8 cellular contexts compared by ENCODE assay signal in genomic region chr4:87073570-87074470, GRCh38.
DNase-seq lines count a peak whose midpoint lies in the region; ATAC-seq and TF ChIP-seq lines count a peak whose summit lies in the region.

No MANE protein-coding gene starts in this region.

- H3K9ac ChIP-seq in mucosa of rectum (ENCODE audit: low read depth in 1 of 2, low read length in 2 of 2): peak overlapping the region; percentile 3 to 15

- H3K27ac ChIP-seq in mucosa of rectum (ENCODE audit: low read depth in 2 of 2, low read length in 2 of 2): peak overlapping the region; percentile 38 to 40

- no peaks in the 10 kb centered on the region for H3K36me3 ChIP-seq in mucosa of rectum (ENCODE audit: control insufficient read depth in 2 of 2, insufficient read depth in 2 of 2, low read length in 2 of 2)

- peaks cover 87% of the 10 kb centered on the region for H3K4me1 Mint-ChIP-seq in brain

- ATAC-seq in GM21390 (IDR thresholded peaks at IDR 0.05; ENCODE audit: unreplicated experiment): peak; percentile 92

- no peaks in the 10 kb centered on the region for H3K27me3 ChIP-seq in mucosa of rectum (ENCODE audit: control insufficient read depth in 2 of 2, insufficient read depth in 2 of 2, low read length in 2 of 2)

- H3K4me1 ChIP-seq in mucosa of rectum (ENCODE audit: control insufficient read depth in 2 of 2, insufficient read depth in 2 of 2, low read length in 2 of 2): peaks cover 14 to 31% of the 10 kb centered on the region in 2 donors

- H3K27me3 Mint-ChIP-seq in brain: no peaks in the 10 kb centered on the region

- peak; percentile 22; the same call in 1 of the 2 replicates for TF ChIP-seq EP300 in Ishikawa (IDR thresholded peaks at IDR 0.05; ENCODE audit: borderline replicate concordance)

- no peak for TF ChIP-seq RAD21 in Ishikawa (IDR thresholded peaks at IDR 0.05; ENCODE audit: low read depth)

- peak overlapping the region; percentile 51 to 59 for H3K4me3 ChIP-seq in mucosa of rectum (ENCODE audit: low read length in 2 of 2)

- DNase-seq in DMS153 (lab: John Stamatoyannopoulos, UW) (peak; percentile 97), T follicular helper cell (ENCODE audit: low read depth) (peak; percentile 4), superior temporal gyrus (ENCODE audit: extremely low spot score) (peak; percentile 78), KG1 (lab: John Stamatoyannopoulos, UW) (no peak)

- H3K36me3 Mint-ChIP-seq in brain: peaks cover 5% of the 10 kb centered on the region

- TF ChIP-seq CTCF in brain (conservative IDR thresholded peaks at IDR 0.05): no peak

- peaks cover 0 to 4% (median 0%) of the 10 kb centered on the region in 5 experiments for H3K9me3 Mint-ChIP-seq in brain

- no peaks in the 10 kb centered on the region for H3K9me3 ChIP-seq in mucosa of rectum (ENCODE audit: control insufficient read depth in 2 of 2, low read length in 2 of 2)

- H3K27ac Mint-ChIP-seq in brain: peak overlapping the region; percentile 37 to 93 (median 71)

- peak overlapping the region; percentile 35 to 76 (median 71) for H3K4me3 Mint-ChIP-seq in brain

TF ChIP-seq in Ishikawa, 13 proteins besides CTCF, POLR2A, EP300 and RAD21:
- 0 out of 2 replicates have a peak, but pooled peaks have one; percentile 32 for TF ChIP-seq TCF12 (IDR thresholded peaks at IDR 0.05; ENCODE audit: low read depth)
- no peak for TF ChIP-seq YY1 (IDR thresholded peaks at IDR 0.05; ENCODE audit: low read depth)
- TF ChIP-seq ZBTB7A (IDR thresholded peaks at IDR 0.05; ENCODE audit: low read depth): no peak
- no peak for TF ChIP-seq CREB1 (IDR thresholded peaks at IDR 0.05; ENCODE audit: low read depth)
- TF ChIP-seq REST (IDR thresholded peaks at IDR 0.05; ENCODE audit: low read depth): no peak
- TF ChIP-seq MAX (IDR thresholded peaks at IDR 0.05): peak; percentile 87
- no peak for TF ChIP-seq EGR1 (IDR thresholded peaks at IDR 0.05)
- TF ChIP-seq TEAD4 (IDR thresholded peaks at IDR 0.05): no peak
- TF ChIP-seq FOXM1 (IDR thresholded peaks at IDR 0.05; ENCODE audit: borderline replicate concordance, low read depth): peak; percentile 36; the same call in 1 of the 2 replicates
- no peak for TF ChIP-seq CEBPB (IDR thresholded peaks at IDR 0.05)
- peak; percentile 40; the same call in 1 of the 2 replicates for TF ChIP-seq USF1 (IDR thresholded peaks at IDR 0.05)
- TF ChIP-seq NFIC (IDR thresholded peaks at IDR 0.05): no peak; the same call in 1 of the 2 replicates
- TF ChIP-seq TAF1 (IDR thresholded peaks at IDR 0.05; ENCODE audit: low read depth): no peak
TF ChIP-seq in Ishikawa: peak in this region for 4.
